20 cellular contexts compared by ENCODE assay signal in genomic region chr5:12016149-12016740, GRCh38.
DNase-seq lines count a peak whose midpoint lies in the region; ATAC-seq and TF ChIP-seq lines count a peak whose summit lies in the region.
"Had no signal": no experiment of that assay in that cellular context is flagged by ENCODE, and none has a peak within 500 bp of the region (broad histone marks: within the 10 kb centered on the region; RNA-seq: fewer than 3 reads in every experiment).

No MANE protein-coding gene starts in this region.

- WGBS in smooth muscle cell (ENCODE audit: low lambda C conversion rate) = 32% methylated on average over 7 of the region's 7 CpGs

- peak overlapping the region; percentile 72 for H3K4me2 ChIP-seq in smooth muscle cell
- H3K4me2 ChIP-seq: KMS-11 had no signal

- H3K9ac ChIP-seq in smooth muscle cell (ENCODE audit: low read depth) = no peak overlapping the region
- H3K9ac ChIP-seq: KMS-11 had no signal

- H3K4me1 ChIP-seq in smooth muscle cell (ENCODE audit: low read depth) = no peaks in the 10 kb centered on the region
- H3K4me1 ChIP-seq in tibial artery = no peaks in the 10 kb centered on the region
- H3K4me1 ChIP-seq: BE2C, left lung had no signal

- no peak overlapping the region for H2AFZ ChIP-seq in smooth muscle cell (ENCODE audit: low read depth)

- intact Hi-C loops in tibial artery (cut with DNase I; ENCODE audit: low total_unique reads) = no loop called here

- no peak for ATAC-seq in GM21447 (IDR thresholded peaks at IDR 0.05; ENCODE audit: unreplicated experiment)
- ATAC-seq: activated T-cell treated with anti-CD3 and anti-CD28 coated beads, Interleukin-2, amount 50 U/mL, for 4 hours; effector memory CD8-positive, alpha-beta T cell; left lung; Panc1; SK-N-SH treated with all-trans-retinoic acid at 6 μM for 48 hours had no signal

- H3F3A ChIP-seq in smooth muscle cell (ENCODE audit: low read depth) = no peaks in the 10 kb centered on the region

- H3K27ac ChIP-seq in smooth muscle cell (ENCODE audit: low read depth) = peak overlapping the region; percentile 19
- H3K27ac ChIP-seq in tibial artery = no peak overlapping the region
- H3K27ac ChIP-seq: cardiac muscle cell, KMS-11, left lung, skin epidermis had no signal

- TF ChIP-seq CTCF in choroid plexus epithelial cell (conservative IDR thresholded peaks at IDR 0.05; ENCODE audit: low read depth, low read length) (no peak), smooth muscle cell (IDR thresholded peaks at IDR 0.05; ENCODE audit: borderline replicate concordance, insufficient read depth, poor library complexity, severe bottlenecking) (no peak), tibial artery (IDR thresholded peaks at IDR 0.05) (no peak)

- H3K9me3 ChIP-seq in smooth muscle cell (replicated peaks; ENCODE audit: low read depth) = no peaks in the 10 kb centered on the region
- H3K9me3 ChIP-seq in tibial artery = no peaks in the 10 kb centered on the region
- H3K9me3 ChIP-seq: BE2C had no signal

- no peaks in the 10 kb centered on the region for H3K36me3 ChIP-seq in smooth muscle cell (ENCODE audit: low read depth)
- H3K36me3 ChIP-seq in tibial artery = no peaks in the 10 kb centered on the region
- H3K36me3 ChIP-seq: BE2C, cardiac muscle cell, left lung had no signal

- no peak overlapping the region for H3K4me3 ChIP-seq in choroid plexus epithelial cell (ENCODE audit: low read depth, low read length)
- H3K4me3 ChIP-seq in smooth muscle cell = no peak overlapping the region
- H3K4me3 ChIP-seq in tibial artery = no peak overlapping the region
- H3K4me3 ChIP-seq: cardiac muscle cell, left lung, skin epidermis had no signal

- H3K79me2 ChIP-seq in smooth muscle cell (ENCODE audit: low read depth) = no peaks in the 10 kb centered on the region

- H4K20me1 ChIP-seq in smooth muscle cell (ENCODE audit: low read depth) = no peaks in the 10 kb centered on the region

- H3K27me3 ChIP-seq in smooth muscle cell (ENCODE audit: low read depth) (no peaks in the 10 kb centered on the region), tibial artery (no peaks in the 10 kb centered on the region)
- H3K27me3 ChIP-seq: BE2C, cardiac muscle cell, left lung had no signal

- peak; percentile 57 for DNase-seq in H4 (ENCODE audit: low spot score)
- peak; percentile 99 to 100 for DNase-seq in NCI-H446 (lab: John Stamatoyannopoulos, UW)
- peak; percentile 2 for DNase-seq in choroid plexus epithelial cell (ENCODE audit: low read depth)
- DNase-seq in smooth muscle cell (lab: John Stamatoyannopoulos, UW; ENCODE audit: unreplicated experiment) = no peak
- no peak for DNase-seq in tibial artery
- no peak for DNase-seq in effector CD4-positive, alpha-beta T cell
- DNase-seq: activated CD4-positive, alpha-beta memory T cell treated with anti-CD3 and anti-CD28 coated beads, Interleukin-2, amount 10 ng/mL, durations not matched to agents 7 days and 5 days; activated naive CD8-positive, alpha-beta T cell treated with anti-CD3 and anti-CD28 coated beads for 36 hours; activated T-cell treated with anti-CD3 and anti-CD28 coated beads, Interleukin-2, amount 50 U/mL, for 4 hours; BE2C; DMS79; effector memory CD8-positive, alpha-beta T cell; left lung; NCI-H510A had no signal

Comparison
In these comparisons a context has a peak if more than half of its experiments do, and no peak if none do; other contexts are left out.
1. DNase-seq: peak in H4 (single experiment), NCI-H446 (2 of 2) and choroid plexus epithelial cell (single experiment); none in smooth muscle cell (single experiment), tibial artery (0 of 2) and effector CD4-positive, alpha-beta T cell (single experiment).